ENCODE assay signal across 12 cellular contexts in genomic region chr9:131658753-131659129, GRCh38.
DNase-seq lines count a peak whose midpoint lies in the region; ATAC-seq and TF ChIP-seq lines count a peak whose summit lies in the region.
"Had no signal": no experiment of that assay in that cellular context is flagged by ENCODE, and none has a peak within 500 bp of the region (broad histone marks: within the 10 kb centered on the region; RNA-seq: fewer than 3 reads in every experiment).

No MANE protein-coding gene starts in this region.

- H3K4me2 ChIP-seq in BLaER1 treated with 17β-estradiol and CSF1 and Interleukin-3, amounts not matched to agents 10 nM and 100 nM: peak overlapping the region; percentile 73 to 92 (median 88)
- H3K4me2 ChIP-seq in HCT116 (ENCODE audit: low read length): peak overlapping the region; percentile 71

- H3K4me3 ChIP-seq in BLaER1 treated with 17β-estradiol and CSF1 and Interleukin-3, amounts not matched to agents 10 nM and 100 nM: no peak overlapping the region
- H3K4me3 ChIP-seq in HCT116 (replicated peaks in 1 of 2; ENCODE audit: low read depth in 1 of 2, low read length in 2 of 2) (peak overlapping the region in 1 of 2 experiments; percentile 36; a peak in 2 of 4 replicates), ascending aorta (no peak overlapping the region), mucosa of descending colon (no peak overlapping the region)

- RAD21 ChIA-PET in HCT116 (lab: Charles Lee; ENCODE audit: low non-redundant PET in 1 of 2, low total read pairs in 2 of 2, uncharacterized antibody in 2 of 2, unreplicated experiment in 2 of 2): no interaction called here

- no peaks in the 10 kb centered on the region for H3K36me3 Mint-ChIP-seq in natural killer cell

- CTCF ChIA-PET in HCT116 (lab: Charles Lee): interaction anchor here (1.1 kb wide), 1 partner anchor 80 kb away, joined by 5 read pairs; no protein-coding TSS in a partner anchor

- no peaks in the 10 kb centered on the region for H3K27me3 Mint-ChIP-seq in natural killer cell (ENCODE audit: low read depth in 2 of 2)

- H3K27ac ChIP-seq in BLaER1 treated with 17β-estradiol and CSF1 and Interleukin-3, amounts not matched to agents 10 nM and 100 nM: peak overlapping the region; percentile 75 to 95 (median 89)
- H3K27ac ChIP-seq in HCT116 (ENCODE audit: low read depth, low read length) (peak overlapping the region; percentile 33; the same call in 1 of the 2 replicates), ascending aorta (peak overlapping the region; percentile 48 to 51)
- H3K27ac ChIP-seq: parathyroid adenoma, WERI-Rb-1 had no signal

- no peak for TF ChIP-seq POLR2A in HCT116 (IDR thresholded peaks at IDR 0.05; ENCODE audit: borderline replicate concordance, extremely low read depth, insufficient read depth, insufficient read length)

- peak overlapping the region; percentile 92 to 93 for H3K27ac Mint-ChIP-seq in natural killer cell

- no TSS peak for BruUV-seq in HCT116 (replicated peaks; lab: Mats Ljungman, UMichigan)

- peaks cover 5 to 30% (median 17%) of the 10 kb centered on the region in 11 experiments; a peak in 13 of 22 replicates for H3K36me3 ChIP-seq in BLaER1 treated with 17β-estradiol and CSF1 and Interleukin-3, amounts not matched to agents 10 nM and 100 nM
- H3K36me3 ChIP-seq in HCT116 (ENCODE audit: control insufficient read depth in 1 of 2, insufficient read depth in 2 of 2, low read length in 2 of 2) (no peaks in the 10 kb centered on the region), ascending aorta (no peaks in the 10 kb centered on the region), mucosa of descending colon (ENCODE audit: low read depth) (no peaks in the 10 kb centered on the region)
- H3K36me3 ChIP-seq: WERI-Rb-1 had no signal

- DNase-seq in HCT116 (ENCODE audit: low read depth, low spot score) (no peak), ascending aorta (ENCODE audit: low spot score in 2 of 2) (no peak), natural killer cell (no peak), DMS153 (lab: John Stamatoyannopoulos, UW) (no peak), mucosa of descending colon (no peak), left lobe of liver (ENCODE audit: low spot score) (no peak)
- DNase-seq: head of caudate nucleus, NCI-H524 treated with DMSO at 0.1 percent for 48 hours, WERI-Rb-1 had no signal

- H3K4me1 ChIP-seq in BLaER1 treated with 17β-estradiol and CSF1 and Interleukin-3, amounts not matched to agents 10 nM and 100 nM: peaks cover 84 to 99% (median 90%) of the 10 kb centered on the region in 10 experiments
- H3K4me1 ChIP-seq in HCT116 (ENCODE audit: control insufficient read depth in 1 of 2, insufficient read depth in 2 of 2, low read length in 2 of 2): peaks cover 18 to 22% of the 10 kb centered on the region in 2 experiments
- peaks cover 0 to 26% of the 10 kb centered on the region in 2 donors for H3K4me1 ChIP-seq in ascending aorta
- peaks cover 54% of the 10 kb centered on the region for H3K4me1 ChIP-seq in mucosa of descending colon (ENCODE audit: low read depth)

- H3K9ac ChIP-seq in BLaER1 treated with 17β-estradiol and CSF1 and Interleukin-3, amounts not matched to agents 10 nM and 100 nM: peak overlapping the region; percentile 55 to 80 (median 76)
- peak overlapping the region; percentile 35 for H3K9ac ChIP-seq in HCT116 (ENCODE audit: low read length)
- H3K9ac ChIP-seq: parathyroid adenoma had no signal

- no peaks in the 10 kb centered on the region for H3K79me2 ChIP-seq in HCT116 (ENCODE audit: insufficient read depth, low read length)

- POLR2A ChIA-PET in HCT116 (lab: Charles Lee): no interaction called here

- peaks cover 70 to 71% of the 10 kb centered on the region in 2 donors for H3K4me1 Mint-ChIP-seq in natural killer cell

- H3K9me2 ChIP-seq in HCT116 (ENCODE audit: insufficient read depth): no peaks in the 10 kb centered on the region

- no peaks in the 10 kb centered on the region for H3K27me3 ChIP-seq in BLaER1 treated with 17β-estradiol and CSF1 and Interleukin-3, amounts not matched to agents 10 nM and 100 nM
- H3K27me3 ChIP-seq in HCT116 (ENCODE audit: insufficient read depth, low read length) (no peaks in the 10 kb centered on the region), ascending aorta (no peaks in the 10 kb centered on the region)

- no peaks in the 10 kb centered on the region for H3K9me3 Mint-ChIP-seq in natural killer cell

- no peak for TF ChIP-seq CTCF in HCT116 (IDR thresholded peaks at IDR 0.05 in 2 of 3, conservative IDR thresholded peaks at IDR 0.05 in 1 of 3; ENCODE audit: borderline replicate concordance in 1 of 3, insufficient read depth in 1 of 3, low read depth in 2 of 3, low read length in 2 of 3)
- TF ChIP-seq CTCF in ascending aorta (IDR thresholded peaks at IDR 0.05): no peak
- no peak for TF ChIP-seq CTCF in natural killer cell (IDR thresholded peaks at IDR 0.05)
- no peak for TF ChIP-seq CTCF in mucosa of descending colon (IDR thresholded peaks at IDR 0.05)

- ATAC-seq in HCT116 (peak; percentile 15; the same call in 1 of the 2 replicates), natural killer cell (no peak), GM18870 (IDR thresholded peaks at IDR 0.05; ENCODE audit: unreplicated experiment) (no peak), mucosa of descending colon (no peak), left lobe of liver (no peak)

- H4K20me1 ChIP-seq in BLaER1 treated with 17β-estradiol and CSF1 and Interleukin-3, amounts not matched to agents 10 nM and 100 nM: peaks cover 0 to 73% (median 13%) of the 10 kb centered on the region in 11 experiments; a peak in 7 of 22 replicates
- no peaks in the 10 kb centered on the region for H4K20me1 ChIP-seq in HCT116 (ENCODE audit: insufficient read depth)

- H2AFZ ChIP-seq in HCT116 (ENCODE audit: low read depth, low read length, poor library complexity, severe bottlenecking): no peak overlapping the region
- H2AFZ ChIP-seq: parathyroid adenoma had no signal

- intact Hi-C loops in HCT116 (cut with micrococcal nuclease): no loop called here
- intact Hi-C loops in ascending aorta (cut with DNase I): no loop called here
- intact Hi-C loops in natural killer cell (cut with micrococcal nuclease): no loop called here
- intact Hi-C loops in mucosa of descending colon (cut with DNase I, micrococcal nuclease): no loop called here

- H3K9me3 ChIP-seq in BLaER1 treated with 17β-estradiol and CSF1 and Interleukin-3, amounts not matched to agents 10 nM and 100 nM (replicated peaks in 1 of 11): peaks cover 0 to 9% (median under 1%) of the 10 kb centered on the region in 11 experiments; a peak in 5 of 22 replicates
- H3K9me3 ChIP-seq in HCT116 (ENCODE audit: control insufficient read depth in 1 of 2, insufficient read depth in 1 of 2, low read depth in 1 of 2, low read length in 2 of 2) (no peaks in the 10 kb centered on the region), ascending aorta (no peaks in the 10 kb centered on the region), mucosa of descending colon (no peaks in the 10 kb centered on the region)

- H3K4me3 Mint-ChIP-seq in natural killer cell: no peak overlapping the region

- TF ChIP-seq RAD21 in HCT116 (IDR thresholded peaks at IDR 0.05; ENCODE audit: low read depth): no peak

TF ChIP-seq in HCT116, 20 proteins besides CTCF, POLR2A, EP300 and RAD21:
- no peak for TF ChIP-seq EGR1 (IDR thresholded peaks at IDR 0.05; ENCODE audit: low read depth)
- TF ChIP-seq, protein P1, sequence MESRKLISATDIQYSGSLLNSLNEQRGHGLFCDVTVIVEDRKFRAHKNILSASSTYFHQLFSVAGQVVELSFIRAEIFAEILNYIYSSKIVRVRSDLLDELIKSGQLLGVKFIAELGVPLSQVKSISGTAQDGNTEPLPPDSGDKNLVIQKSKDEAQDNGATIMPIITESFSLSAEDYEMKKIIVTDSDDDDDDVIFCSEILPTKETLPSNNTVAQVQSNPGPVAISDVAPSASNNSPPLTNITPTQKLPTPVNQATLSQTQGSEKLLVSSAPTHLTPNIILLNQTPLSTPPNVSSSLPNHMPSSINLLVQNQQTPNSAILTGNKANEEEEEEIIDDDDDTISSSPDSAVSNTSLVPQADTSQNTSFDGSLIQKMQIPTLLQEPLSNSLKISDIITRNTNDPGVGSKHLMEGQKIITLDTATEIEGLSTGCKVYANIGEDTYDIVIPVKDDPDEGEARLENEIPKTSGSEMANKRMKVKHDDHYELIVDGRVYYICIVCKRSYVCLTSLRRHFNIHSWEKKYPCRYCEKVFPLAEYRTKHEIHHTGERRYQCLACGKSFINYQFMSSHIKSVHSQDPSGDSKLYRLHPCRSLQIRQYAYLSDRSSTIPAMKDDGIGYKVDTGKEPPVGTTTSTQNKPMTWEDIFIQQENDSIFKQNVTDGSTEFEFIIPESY (IDR thresholded peaks at IDR 0.05; ENCODE audit: extremely low read depth, insufficient replicate concordance, low read length): no peak
- no peak for TF ChIP-seq REST (IDR thresholded peaks at IDR 0.05; ENCODE audit: low read depth)
- no peak for TF ChIP-seq CEBPB (IDR thresholded peaks at IDR 0.05; ENCODE audit: low read depth)
- no peak for TF ChIP-seq SRF (IDR thresholded peaks at IDR 0.05; ENCODE audit: low read depth)
- no peak for TF ChIP-seq FOSL1 (IDR thresholded peaks at IDR 0.05; ENCODE audit: low read depth)
- no peak for TF ChIP-seq JUND (IDR thresholded peaks at IDR 0.05)
- no peak for TF ChIP-seq SIN3A (IDR thresholded peaks at IDR 0.05; ENCODE audit: low read depth)
- TF ChIP-seq ZNF274 (IDR thresholded peaks at IDR 0.05; ENCODE audit: low read depth, low read length): no peak
- TF ChIP-seq CBX3 (IDR thresholded peaks at IDR 0.05; ENCODE audit: low read depth): no peak

Comparison
In these comparisons a context has a peak if more than half of its experiments do, and no peak if none do; other contexts are left out.
1. H3K27ac ChIP-seq: peak in every context shown above with its lines; median percentile 89 in BLaER1 treated with 17β-estradiol and CSF1 and Interleukin-3, amounts not matched to agents 10 nM and 100 nM; 50 in ascending aorta; 33 in HCT116.